17 cellular contexts compared by ENCODE assay signal in the genomic region with DNA sequence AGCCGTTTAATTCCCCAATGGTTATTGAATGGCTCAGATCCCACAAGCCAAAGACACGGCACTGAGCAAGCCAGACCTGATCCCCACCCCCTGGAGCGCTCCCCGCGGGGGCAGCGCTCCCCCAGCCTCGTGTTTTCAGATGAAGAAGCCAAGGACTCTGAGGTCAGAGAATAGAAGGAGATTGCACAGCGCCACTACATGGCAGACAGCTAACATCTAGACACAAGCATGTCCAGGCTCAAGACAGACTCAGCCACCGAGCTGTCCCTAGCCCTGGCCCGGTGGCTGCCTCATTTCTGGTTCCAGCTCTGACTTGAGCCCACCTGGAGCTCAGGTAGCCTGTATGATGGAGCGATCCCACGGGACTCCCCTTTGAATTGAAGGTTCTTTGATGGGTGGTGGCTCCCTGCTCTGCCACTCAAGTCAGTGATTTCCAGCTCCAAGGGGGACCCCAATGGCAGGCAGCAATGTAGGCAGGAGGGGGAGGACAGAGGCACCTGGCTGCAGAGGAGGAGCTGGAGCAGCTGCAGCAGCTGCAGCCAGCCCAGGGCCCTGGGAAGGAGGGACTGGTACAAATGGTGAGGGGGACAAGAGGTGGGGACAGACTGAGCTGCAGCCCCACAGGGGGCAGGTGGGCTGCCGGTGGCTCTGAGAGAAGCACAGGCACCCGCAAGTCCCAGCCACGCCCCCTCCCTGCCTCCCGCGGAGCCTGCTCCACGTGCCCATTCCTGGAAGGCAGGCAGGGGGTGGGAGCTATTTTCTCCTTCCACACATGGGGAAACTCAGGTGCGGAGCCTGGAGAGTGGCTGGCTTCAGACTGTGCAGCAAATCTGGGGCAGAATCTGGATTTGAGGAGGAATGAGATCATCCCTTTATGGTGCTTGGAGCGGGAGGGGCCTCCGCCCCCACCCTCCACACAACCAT.
DNase-seq lines count a peak whose midpoint lies in the region; ATAC-seq, FAIRE-seq and TF ChIP-seq lines count a peak whose summit lies in the region.
"Had no signal": no experiment of that assay in that cellular context is flagged by ENCODE, and none has a peak within 500 bp of the region (broad histone marks: within the 10 kb centered on the region; RNA-seq: fewer than 3 reads in every experiment).

No MANE protein-coding gene starts in this region.

- peaks cover 32% of the 10 kb centered on the region for H3K27me3 Mint-ChIP-seq in activated naive CD4-positive, alpha-beta T cell treated with anti-CD3 and anti-CD28 coated beads, Interleukin-2, amount 10 ng/mL, durations not matched to agents 7 days and 5 days

- ATAC-seq in GM21786 (IDR thresholded peaks at IDR 0.05; ENCODE audit: unreplicated experiment) = no peak

- no peaks in the 10 kb centered on the region for H3K36me3 Mint-ChIP-seq in activated naive CD4-positive, alpha-beta T cell treated with anti-CD3 and anti-CD28 coated beads, Interleukin-2, amount 10 ng/mL, durations not matched to agents 7 days and 5 days
- H3K36me3 Mint-ChIP-seq: activated naive CD4-positive, alpha-beta T cell treated with anti-CD3 and anti-CD28 coated beads, Interleukin-2, amount 50 U/mL, for 24 hours; IgD-negative memory B cell had no signal

- H3K4me1 Mint-ChIP-seq in activated naive CD4-positive, alpha-beta T cell treated with anti-CD3 and anti-CD28 coated beads, Interleukin-2, amount 10 ng/mL, durations not matched to agents 7 days and 5 days = no peaks in the 10 kb centered on the region
- H3K4me1 Mint-ChIP-seq: activated naive CD4-positive, alpha-beta T cell treated with anti-CD3 and anti-CD28 coated beads, Interleukin-2, amount 50 U/mL, for 24 hours; IgD-negative memory B cell had no signal

- no peak overlapping the region for H3K27ac Mint-ChIP-seq in activated naive CD4-positive, alpha-beta T cell treated with anti-CD3 and anti-CD28 coated beads, Interleukin-2, amount 10 ng/mL, durations not matched to agents 7 days and 5 days
- H3K27ac Mint-ChIP-seq: activated naive CD4-positive, alpha-beta T cell treated with anti-CD3 and anti-CD28 coated beads, Interleukin-2, amount 50 U/mL, for 24 hours; IgD-negative memory B cell had no signal

- CTCF ChIA-PET in activated naive CD4-positive, alpha-beta T cell treated with anti-CD3 and anti-CD28 coated beads, Interleukin-2, amount 10 ng/mL, durations not matched to agents 7 days and 5 days (lab: Charles Lee) = interaction anchor here (0.8 kb wide), 1 partner anchor 34 kb away, joined by 3 read pairs; no protein-coding TSS in a partner anchor

- H3K4me3 Mint-ChIP-seq in activated naive CD4-positive, alpha-beta T cell treated with anti-CD3 and anti-CD28 coated beads, Interleukin-2, amount 10 ng/mL, durations not matched to agents 7 days and 5 days = no peak overlapping the region
- H3K4me3 Mint-ChIP-seq: activated naive CD4-positive, alpha-beta T cell treated with anti-CD3 and anti-CD28 coated beads, Interleukin-2, amount 50 U/mL, for 24 hours; brain had no signal

- no peak for FAIRE-seq in D721Med (lab: Jason Lieb, UNC)

- no peak for DNase-seq in D721Med (ENCODE audit: insufficient read length, low spot score)
- peak; percentile 85 for DNase-seq in NCI-H1092 treated with DMSO at 0.1 percent for 48 hours (lab: John Stamatoyannopoulos, UW)
- DNase-seq in SHP77 (lab: John Stamatoyannopoulos, UW) = peak; percentile 53 to 77
- peak; percentile 44 for DNase-seq in iPS-NIHi11 (ENCODE audit: low spot score)
- no peak for DNase-seq in activated naive CD4-positive, alpha-beta T cell treated with anti-CD3 and anti-CD28 coated beads, Interleukin-2, amount 10 ng/mL, durations not matched to agents 7 days and 5 days
- no peak for DNase-seq in foreskin melanocyte
- DNase-seq: activated CD4-positive, alpha-beta T cell treated with anti-CD3 and anti-CD28 coated beads for 48 hours; HCEC 1CT; hippocampal formation; NCI-H82; stimulated activated CD4-positive, alpha-beta T cell treated with anti-CD3 and anti-CD28 coated beads, Interleukin-4, amount 100 ng/mL, for 4 hours; T1000; testis had no signal

- H3K9me3 Mint-ChIP-seq in activated naive CD4-positive, alpha-beta T cell treated with anti-CD3 and anti-CD28 coated beads, Interleukin-2, amount 10 ng/mL, durations not matched to agents 7 days and 5 days = peaks cover 7% of the 10 kb centered on the region

- peak; percentile 27 for TF ChIP-seq CTCF in D721Med (IDR thresholded peaks at IDR 0.05; ENCODE audit: insufficient read depth, missing control alignments)

Comparison
In these comparisons a context has a peak if more than half of its experiments do, and no peak if none do; other contexts are left out.
1. DNase-seq: peak in NCI-H1092 treated with DMSO at 0.1 percent for 48 hours (single experiment), SHP77 (2 of 2) and iPS-NIHi11 (single experiment); none in D721Med (single experiment), activated naive CD4-positive, alpha-beta T cell treated with anti-CD3 and anti-CD28 coated beads, Interleukin-2, amount 10 ng/mL, durations not matched to agents 7 days and 5 days (single experiment) and foreskin melanocyte (single experiment).